Comparison of ENCODE assay signal across 8 cellular contexts in the genomic region with DNA sequence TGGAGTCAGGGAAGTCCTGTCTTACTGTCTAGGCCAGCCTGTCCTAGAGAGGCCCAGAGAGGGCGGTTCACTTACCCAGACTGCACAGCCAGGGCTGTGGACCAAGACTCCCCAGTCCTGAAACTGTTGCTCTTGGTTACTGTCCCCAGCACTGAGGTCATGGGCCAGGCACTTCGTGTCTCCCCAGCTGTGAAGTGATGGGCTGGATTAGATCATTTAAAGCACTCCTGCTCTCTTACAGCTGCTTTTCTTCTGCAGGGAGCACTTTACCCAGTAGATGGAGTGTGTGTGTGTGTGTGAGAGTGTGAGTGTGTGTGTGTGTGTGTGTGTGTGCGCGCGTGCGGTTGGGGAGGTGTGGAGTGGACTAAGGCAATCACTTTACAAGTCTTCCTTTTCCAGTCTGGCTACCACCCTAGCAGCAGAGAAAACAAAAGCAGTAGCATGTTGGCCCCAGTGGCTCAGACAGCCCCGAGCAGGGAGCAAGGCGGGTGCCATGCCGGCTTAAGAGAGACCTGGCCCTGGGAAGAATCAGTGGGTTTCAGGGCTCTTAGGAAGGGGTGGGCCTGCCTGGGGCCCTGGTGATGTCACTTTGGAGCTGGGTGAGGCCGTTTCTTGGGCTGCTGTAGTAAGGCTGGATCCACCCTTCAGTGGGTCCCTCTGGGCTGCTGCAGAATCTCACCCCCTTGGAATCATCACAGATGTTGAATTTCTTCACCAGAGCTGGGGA. TPM values are rescaled to one million over a fixed set of nuclear protein-coding genes. Genes with fewer than 3 reads are reported as not detected.
A peak's percentile ranks its signal among the peaks of the same experiment; 100 is the strongest.
DNase-seq lines count a peak whose midpoint lies in the region; ATAC-seq and TF ChIP-seq lines count a peak whose summit lies in the region.

No MANE protein-coding gene starts in this region.

- H3K9me3 Mint-ChIP-seq in naive B cell (no peaks in the 10 kb centered on the region), nephron progenitor cell (no peaks in the 10 kb centered on the region)

- peaks cover 0 to 14% (median 13%) of the 10 kb centered on the region in 3 donors for H3K4me1 Mint-ChIP-seq in naive B cell
- peaks cover 9% of the 10 kb centered on the region for H3K4me1 Mint-ChIP-seq in nephron progenitor cell

- no peaks in the 10 kb centered on the region for H3K36me3 ChIP-seq in MM.1S (replicated peaks; ENCODE audit: insufficient read depth, low read length)

- peaks cover 16% of the 10 kb centered on the region for H3K4me1 ChIP-seq in MM.1S (ENCODE audit: low read length)

- H3K79me2 ChIP-seq in MM.1S (ENCODE audit: low read length), result peaks cover 19% of the 10 kb centered on the region

- H3K4me3 ChIP-seq in MM.1S (ENCODE audit: low read length), result no peak overlapping the region
- H3K4me3 ChIP-seq in coronary artery, result peak overlapping the region; percentile 93

- H3F3A ChIP-seq in MM.1S (ENCODE audit: insufficient read depth, low read length), result no peaks in the 10 kb centered on the region

- peak overlapping the region in 1 of 8 donors; percentile 54 for H3K4me3 Mint-ChIP-seq in naive B cell
- H3K4me3 Mint-ChIP-seq in nephron progenitor cell, result no peak overlapping the region

- H3K27me3 ChIP-seq in MM.1S (replicated peaks; ENCODE audit: insufficient read depth, low read length), result 0 out of 2 replicates have a peak, but pooled peaks cover 3% of the 10 kb centered on the region

- no peaks in the 10 kb centered on the region for H3K36me3 Mint-ChIP-seq in naive B cell
- peaks cover 3% of the 10 kb centered on the region for H3K36me3 Mint-ChIP-seq in nephron progenitor cell (ENCODE audit: low read depth)

- no peak overlapping the region for H2AFZ ChIP-seq in MM.1S (ENCODE audit: low read length)

- TF ChIP-seq CTCF in MM.1S (IDR thresholded peaks at IDR 0.05; ENCODE audit: low read length), result peak; percentile 32
- peak; percentile 14 for TF ChIP-seq CTCF in coronary artery (IDR thresholded peaks at IDR 0.05)
- TF ChIP-seq CTCF in nephron progenitor cell (IDR thresholded peaks at IDR 0.05), result no peak

- H4K20me1 ChIP-seq in MM.1S (ENCODE audit: insufficient read depth, low read length), result no peaks in the 10 kb centered on the region

- H3K9ac ChIP-seq in MM.1S (ENCODE audit: low read length), result no peak overlapping the region

- ATAC-seq in naive B cell (ENCODE audit: low read depth in 2 of 2) (peak; percentile 11 to 25), GM18873 (IDR thresholded peaks at IDR 0.05; ENCODE audit: low FRiP score, unreplicated experiment) (no peak)

- no peak overlapping the region for H3K27ac ChIP-seq in MM.1S (ENCODE audit: low read length)
- peak overlapping the region; percentile 83 to 100 for H3K27ac ChIP-seq in coronary artery

- H3K27me3 Mint-ChIP-seq in naive B cell (no peaks in the 10 kb centered on the region), nephron progenitor cell (ENCODE audit: low read depth, poor library complexity) (peaks cover 2% of the 10 kb centered on the region)

- no peaks in the 10 kb centered on the region for H3K9me2 ChIP-seq in MM.1S (replicated peaks; ENCODE audit: insufficient read depth, low read length)

- peak overlapping the region; percentile 62; the same call in 1 of the 2 replicates for H3K4me2 ChIP-seq in MM.1S (ENCODE audit: low read depth, low read length)

- H3K9me3 ChIP-seq in MM.1S (replicated peaks; ENCODE audit: insufficient read depth, low read length), result no peaks in the 10 kb centered on the region

- DNase-seq in GM03348 (ENCODE audit: low spot score) (peak; percentile 55), MM.1S (peak; percentile 78), coronary artery (ENCODE audit: low spot score) (no peak), naive B cell (no peak), COLO829 (ENCODE audit: low spot score) (no peak), NOMO-1 treated with DMSO at 0.1 percent for 48 hours (lab: John Stamatoyannopoulos, UW; ENCODE audit: unreplicated experiment) (no peak), nephron progenitor cell (no peak)

- no peak overlapping the region for H3K27ac Mint-ChIP-seq in naive B cell
- H3K27ac Mint-ChIP-seq in nephron progenitor cell, result no peak overlapping the region

RNA-seq across cellular contexts. Expression of gene SPSB1, which starts 2.4 kb away (rescaled TPM):
- polyA plus RNA-seq in naive B cell (ENCODE audit: low read depth in 6 of 6), result 1 to 10 TPM in 3 of 6 donors, under 1 TPM in 2, not detected in 1; 0.61 to 2.2 (median 1.2) TPM

Comparison
In these comparisons a context has a peak if more than half of its experiments do, and no peak if none do; other contexts are left out.
1. DNase-seq: peak in GM03348 (single experiment) and MM.1S (single experiment); none in coronary artery (single experiment), naive B cell (single experiment), COLO829 (single experiment), NOMO-1 treated with DMSO at 0.1 percent for 48 hours (single experiment) and nephron progenitor cell (single experiment).